In the genomic region with DNA sequence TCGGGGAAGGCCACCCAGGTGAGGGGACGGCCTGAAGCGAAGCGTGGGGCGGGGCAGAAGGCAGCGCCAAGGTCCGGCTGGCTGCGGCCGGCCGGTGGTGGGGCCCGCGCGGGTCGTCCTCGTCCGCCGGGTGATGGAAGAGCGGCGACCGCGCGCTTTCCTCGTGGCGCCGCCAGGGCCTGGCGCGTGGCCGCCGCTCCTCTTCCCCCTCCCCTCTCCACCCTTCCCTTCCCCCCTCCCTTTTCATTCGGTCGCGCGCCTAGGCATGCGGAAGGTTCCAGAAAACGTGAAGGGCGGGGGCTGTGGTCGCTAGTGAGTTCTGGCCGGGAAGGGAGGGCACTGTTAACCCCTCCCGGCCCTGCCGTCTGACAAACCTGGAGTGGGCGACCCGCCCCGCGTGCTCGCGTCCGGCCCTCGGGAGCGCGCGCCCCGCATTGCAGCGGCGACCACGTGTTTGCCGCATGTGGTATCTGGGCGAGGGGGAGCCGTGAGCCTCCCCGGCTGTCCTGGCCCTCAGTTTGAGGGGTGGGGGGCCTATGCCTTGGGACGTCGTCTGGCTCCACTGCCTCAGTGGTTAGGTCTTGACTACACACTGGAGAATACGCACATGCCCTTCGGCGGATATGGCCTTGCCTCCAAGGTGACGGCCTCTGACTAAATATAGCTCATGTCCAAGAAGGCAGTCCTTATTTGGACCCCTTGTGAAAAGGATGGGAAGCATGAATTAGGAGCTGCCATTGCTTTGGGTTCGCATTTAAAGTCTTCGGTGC, we compare ENCODE assay signal across 7 cellular contexts. TPM values are rescaled to one million over a fixed set of nuclear protein-coding genes. Genes with fewer than 3 reads are reported as not detected.
DNase-seq lines count a peak whose midpoint lies in the region; ATAC-seq and TF ChIP-seq lines count a peak whose summit lies in the region.

No MANE protein-coding gene starts in this region.

- no peak for TF ChIP-seq CTCF in GM13976 (IDR thresholded peaks at IDR 0.05; ENCODE audit: borderline replicate concordance, control extremely low read depth, extremely low read depth, insufficient read depth, missing control alignments)
- no peak for TF ChIP-seq CTCF in HFF-Myc (IDR thresholded peaks at IDR 0.05; ENCODE audit: low read depth, low read length, missing control alignments)
- TF ChIP-seq CTCF in dorsolateral prefrontal cortex (IDR thresholded peaks at IDR 0.05 in 54 of 56, conservative IDR thresholded peaks at IDR 0.05 in 2 of 56; ENCODE audit: low read depth in 1 of 56, partially characterized antibody in 56 of 56): peak in 3 of 56 donors; percentile 8 to 14 (median 11)
- TF ChIP-seq CTCF in lower lobe of right lung (IDR thresholded peaks at IDR 0.05): no peak

- peaks cover 39% of the 10 kb centered on the region for H3K36me3 ChIP-seq in lower lobe of right lung

- H3K27me3 ChIP-seq in dorsolateral prefrontal cortex (no peaks in the 10 kb centered on the region), lower lobe of right lung (ENCODE audit: low read depth) (no peaks in the 10 kb centered on the region)

- H3K9me3 ChIP-seq in lower lobe of right lung: no peaks in the 10 kb centered on the region

- peaks cover 49% of the 10 kb centered on the region for H3K4me1 ChIP-seq in lower lobe of right lung

- intact Hi-C loops in dorsolateral prefrontal cortex (cut with DNase I) (loop anchor here in 1 of 2 donors (2.0 kb wide), 1 partner anchor 101 kb away; no protein-coding TSS in a partner anchor), lower lobe of right lung (cut with DNase I) (no loop called here)

- peak; percentile 73 to 81 for ATAC-seq in lower lobe of right lung

- H3K27ac ChIP-seq in dorsolateral prefrontal cortex (peak overlapping the region; percentile 95 to 100 (median 100)), lower lobe of right lung (peak overlapping the region; percentile 99)

- peak; percentile 79 for DNase-seq in GM13976 (ENCODE audit: low spot score)
- DNase-seq in HFF-Myc (ENCODE audit: extremely low read depth, low read depth): no peak
- DNase-seq in NCI-H128 (lab: John Stamatoyannopoulos, UW; ENCODE audit: unreplicated experiment): peak; percentile 7
- peak; percentile 67 to 72 for DNase-seq in activated CD4-positive, alpha-beta T cell treated with anti-CD3 and anti-CD28 coated beads, Interleukin-2, amount 50 U/mL, for 24 hours (ENCODE audit: low read depth in 1 of 2, low spot score in 1 of 2)
- DNase-seq in dorsolateral prefrontal cortex: peak; percentile 53 to 84 (median 70)
- DNase-seq in lower lobe of right lung: peak; percentile 82
- peak; percentile 60 to 75 (median 67) for DNase-seq in stimulated activated CD4-positive, alpha-beta T cell treated with anti-CD3 and anti-CD28 coated beads, TNF-alpha, amount 100 ng/mL, for 4 hours (ENCODE audit: low read depth in 3 of 3)

- H3K4me3 ChIP-seq in HFF-Myc (replicated peaks; ENCODE audit: low read depth, low read length) (peak overlapping the region; percentile 96), dorsolateral prefrontal cortex (peak overlapping the region; percentile 76 to 100 (median 96)), lower lobe of right lung (peak overlapping the region; percentile 98)

- in situ Hi-C loops in GM13976 (cut with MboI; ENCODE audit: low sequenced_read_pairs, unreplicated experiment): no loop called here

RNA-seq across cellular contexts. Expression of gene MAT2A, which starts 0.6 kb away (rescaled TPM):
- total RNA-seq in dorsolateral prefrontal cortex (100 to 1,000 TPM; 193 to 562 (median 276) TPM), lower lobe of right lung (183 TPM)

RNA-seq across cellular contexts. Expression of gene GGCX, which starts 21.7 kb away (rescaled TPM):
- total RNA-seq in dorsolateral prefrontal cortex (10 to 100 TPM; 24.6 to 53.8 (median 36.1) TPM), lower lobe of right lung (62.2 TPM)

RNA-seq across cellular contexts. Expression of gene VAMP8, which starts 37.8 kb away (rescaled TPM):
- total RNA-seq in dorsolateral prefrontal cortex (10 to 100 TPM in 34 of 120 experiments, 1 to 10 TPM in 86; 2.5 to 33.7 (median 7.4) TPM), lower lobe of right lung (272 TPM)

RNA-seq across cellular contexts. Expression of gene VAMP5, which starts 44.7 kb away (rescaled TPM):
- total RNA-seq in dorsolateral prefrontal cortex (10 to 100 TPM; 11.2 to 51.3 (median 21.9) TPM), lower lobe of right lung (87.0 TPM)

RNA-seq across cellular contexts. Expression of gene RNF181, which starts 56.0 kb away (rescaled TPM):
- total RNA-seq in dorsolateral prefrontal cortex (10 to 100 TPM; 46.9 to 93.7 (median 73.1) TPM), lower lobe of right lung (89.8 TPM)
